8 cellular contexts compared by ENCODE assay signal in genomic region chr2:50143822-50144575, GRCh38.
DNase-seq lines count a peak whose midpoint lies in the region; ATAC-seq and TF ChIP-seq lines count a peak whose summit lies in the region.

No MANE protein-coding gene starts in this region.

- TF ChIP-seq CTCF in GM12875 (IDR thresholded peaks at IDR 0.05; ENCODE audit: borderline replicate concordance, insufficient read depth, low read depth, low read length) (peak; percentile 43; the same call in 1 of the 2 replicates), MM.1S (IDR thresholded peaks at IDR 0.05; ENCODE audit: low read length) (peak; percentile 67), RWPE2 (IDR thresholded peaks at IDR 0.05; ENCODE audit: poor library complexity, severe bottlenecking) (peak; percentile 78), mesothelial cell of epicardium (IDR thresholded peaks at IDR 0.05; ENCODE audit: unreplicated experiment) (peak; percentile 64)

- H3K4me1 ChIP-seq in MM.1S (ENCODE audit: low read length) (peaks cover 22% of the 10 kb centered on the region; the same call in 1 of the 2 replicates), RWPE2 (ENCODE audit: insufficient read depth, poor library complexity, severe bottlenecking) (no peaks in the 10 kb centered on the region), duodenal mucosa (ENCODE audit: control insufficient read depth in 1 of 2, insufficient read depth in 2 of 2, low read length in 2 of 2) (peaks cover 0 to 5% of the 10 kb centered on the region in 2 donors)

- no peaks in the 10 kb centered on the region for H3K9me2 ChIP-seq in MM.1S (replicated peaks; ENCODE audit: insufficient read depth, low read length)

- H4K20me1 ChIP-seq in MM.1S (ENCODE audit: insufficient read depth, low read length): no peaks in the 10 kb centered on the region

- no peaks in the 10 kb centered on the region for H3K79me2 ChIP-seq in MM.1S (ENCODE audit: low read length)

- peak overlapping the region; percentile 91 for H3K27ac Mint-ChIP-seq in mesothelial cell of epicardium

- no peaks in the 10 kb centered on the region for H3F3A ChIP-seq in MM.1S (ENCODE audit: insufficient read depth, low read length)

- H3K4me2 ChIP-seq in MM.1S (ENCODE audit: low read depth, low read length): peak overlapping the region; percentile 92

- H3K9me3 ChIP-seq in MM.1S (replicated peaks; ENCODE audit: insufficient read depth, low read length) (no peaks in the 10 kb centered on the region), RWPE2 (ENCODE audit: severe bottlenecking) (no peaks in the 10 kb centered on the region), duodenal mucosa (ENCODE audit: control insufficient read depth in 1 of 2, low read length in 2 of 2) (no peaks in the 10 kb centered on the region)

- H3K27me3 ChIP-seq in MM.1S (replicated peaks; ENCODE audit: insufficient read depth, low read length) (no peaks in the 10 kb centered on the region), RWPE2 (ENCODE audit: insufficient read depth, poor library complexity, severe bottlenecking) (no peaks in the 10 kb centered on the region), duodenal mucosa (ENCODE audit: control insufficient read depth in 1 of 2, insufficient read depth in 2 of 2, low read length in 2 of 2) (no peaks in the 10 kb centered on the region)

- H3K9me3 Mint-ChIP-seq in mesothelial cell of epicardium: no peaks in the 10 kb centered on the region

- H3K27me3 Mint-ChIP-seq in mesothelial cell of epicardium (ENCODE audit: low read depth): no peaks in the 10 kb centered on the region

- H3K27ac ChIP-seq in MM.1S (ENCODE audit: low read length) (peak overlapping the region; percentile 62), RWPE2 (ENCODE audit: poor library complexity, severe bottlenecking) (no peak overlapping the region), duodenal mucosa (ENCODE audit: low read depth, low read length) (no peak overlapping the region)

- peaks cover 20% of the 10 kb centered on the region for H3K4me1 Mint-ChIP-seq in mesothelial cell of epicardium

- no peaks in the 10 kb centered on the region for H3K36me3 ChIP-seq in MM.1S (replicated peaks; ENCODE audit: insufficient read depth, low read length)
- H3K36me3 ChIP-seq in RWPE2 (ENCODE audit: low read depth): no peaks in the 10 kb centered on the region
- H3K36me3 ChIP-seq in duodenal mucosa (ENCODE audit: control insufficient read depth in 1 of 2, insufficient read depth in 2 of 2, low read length in 2 of 2): no peaks in the 10 kb centered on the region

- DNase-seq in AG08395 (ENCODE audit: low spot score) (peak; percentile 60), MM.1S (peak; percentile 82), RWPE2 (ENCODE audit: low spot score) (no peak), mesothelial cell of epicardium (ENCODE audit: low spot score in 2 of 2, unreplicated experiment in 2 of 2) (no peak), amniotic stem cell (lab: John Stamatoyannopoulos, UW) (no peak)

- H3K4me3 Mint-ChIP-seq in mesothelial cell of epicardium: peak overlapping the region; percentile 45

- peak; percentile 95 for ATAC-seq in HG02588 (IDR thresholded peaks at IDR 0.05; ENCODE audit: unreplicated experiment)
- ATAC-seq in RWPE2 (ENCODE audit: low read depth): peak; percentile 86

- H3K9ac ChIP-seq in MM.1S (ENCODE audit: low read length) (peak overlapping the region; percentile 63; the same call in 1 of the 2 replicates), duodenal mucosa (ENCODE audit: low read depth in 1 of 2, low read length in 2 of 2) (peak overlapping the region; percentile 29 to 50)

- peak overlapping the region; percentile 21 for H3K4me3 ChIP-seq in GM12875 (ENCODE audit: low read depth, low read length)
- H3K4me3 ChIP-seq in MM.1S (ENCODE audit: low read length): peak overlapping the region; percentile 78
- H3K4me3 ChIP-seq in RWPE2 (ENCODE audit: severe bottlenecking): peak overlapping the region; percentile 23
- H3K4me3 ChIP-seq in duodenal mucosa (ENCODE audit: low read depth in 1 of 2, low read length in 2 of 2): peak overlapping the region; percentile 56 to 58

- H2AFZ ChIP-seq in MM.1S (ENCODE audit: low read length): peak overlapping the region; percentile 90

- H3K36me3 Mint-ChIP-seq in mesothelial cell of epicardium: no peaks in the 10 kb centered on the region

Comparison
In these comparisons a context has a peak if more than half of its experiments do, and no peak if none do; other contexts are left out.
1. DNase-seq: peak in AG08395 (single experiment) and MM.1S (single experiment); none in RWPE2 (single experiment), mesothelial cell of epicardium (0 of 2) and amniotic stem cell (single experiment).
2. H3K4me3 ChIP-seq: peak in every context shown above with its lines; median percentile 78 in MM.1S; 57 in duodenal mucosa; 23 in RWPE2; 21 in GM12875.
3. Peak in every context shown above with its lines, with median percentiles within 50 percentile points of each other: CTCF ChIP-seq.